ENCODE assay signal across 13 cellular contexts in genomic region chr1:193185206-193185605, GRCh38. TPM values are rescaled to one million over a fixed set of nuclear protein-coding genes. Genes with fewer than 3 reads are reported as not detected.
DNase-seq lines count a peak whose midpoint lies in the region; ATAC-seq and TF ChIP-seq lines count a peak whose summit lies in the region.
"Had no signal": no experiment of that assay in that cellular context is flagged by ENCODE, and none has a peak within 500 bp of the region (broad histone marks: within the 10 kb centered on the region; RNA-seq: fewer than 3 reads in every experiment).

No MANE protein-coding gene starts in this region.

- no peak for TF ChIP-seq CTCF in SU-DHL-6 (IDR thresholded peaks at IDR 0.05; ENCODE audit: insufficient read depth, low read length, poor library complexity, severe bottlenecking)
- TF ChIP-seq CTCF in foreskin fibroblast (IDR thresholded peaks at IDR 0.05; ENCODE audit: low read depth, low read length) = no peak
- no peak for TF ChIP-seq CTCF in stomach (IDR thresholded peaks at IDR 0.05)

- H3K4me3 ChIP-seq in SU-DHL-6 (ENCODE audit: insufficient read depth, low read length, poor library complexity, severe bottlenecking) (no peak overlapping the region), foreskin fibroblast (ENCODE audit: low read depth in 1 of 2, low read length in 2 of 2) (peak overlapping the region; percentile 20 to 48), stomach (peak overlapping the region; percentile 25 to 40 (median 32))
- H3K4me3 ChIP-seq: K562 had no signal

- no peak overlapping the region for H3K27ac Mint-ChIP-seq in activated CD4-positive, alpha-beta T cell treated with anti-CD3 and anti-CD28 coated beads, Interleukin-2, amount 10 ng/mL, durations not matched to agents 24 days and 14 days

- no peaks in the 10 kb centered on the region for H3K9me3 ChIP-seq in SU-DHL-6 (ENCODE audit: insufficient read depth, low read length)
- no peaks in the 10 kb centered on the region for H3K9me3 ChIP-seq in stomach

- TF ChIP-seq POLR2A in stomach (IDR thresholded peaks at IDR 0.05) = no peak

- no peaks in the 10 kb centered on the region for H3K9me2 ChIP-seq in SU-DHL-6 (replicated peaks; ENCODE audit: insufficient read depth, low read length)

- peaks cover 68% of the 10 kb centered on the region for H3K79me2 ChIP-seq in SU-DHL-6 (ENCODE audit: insufficient read depth, low read length)

- no peak overlapping the region for H2AFZ ChIP-seq in SU-DHL-6 (ENCODE audit: low read depth, low read length, severe bottlenecking)

- H4K20me1 ChIP-seq in SU-DHL-6 (ENCODE audit: low read depth, low read length) = 0 out of 2 replicates have a peak, but pooled peaks cover 4% of the 10 kb centered on the region

- H3K27me3 ChIP-seq in SU-DHL-6 (ENCODE audit: low read length) (no peaks in the 10 kb centered on the region), stomach (no peaks in the 10 kb centered on the region)

- no peaks in the 10 kb centered on the region for H3K27me3 Mint-ChIP-seq in activated CD4-positive, alpha-beta T cell treated with anti-CD3 and anti-CD28 coated beads, Interleukin-2, amount 10 ng/mL, durations not matched to agents 24 days and 14 days

- DNase-seq in activated CD4-positive, alpha-beta T cell treated with anti-CD3 and anti-CD28 coated beads, Interleukin-2, amount 10 ng/mL, durations not matched to agents 24 days and 14 days = no peak
- DNase-seq in activated CD4-positive, alpha-beta T cell treated with anti-CD3 and anti-CD28 coated beads, Interleukin-2, amount 50 U/mL, for 48 hours = no peak
- DNase-seq in foreskin fibroblast (no peak), stomach (no peak), NCI-H1048 (lab: John Stamatoyannopoulos, UW) (no peak), NCI-H1436 (lab: John Stamatoyannopoulos, UW) (no peak)
- DNase-seq: AML-193, islet precursor cell had no signal

- peaks cover 17% of the 10 kb centered on the region; the same call in 1 of the 2 replicates for H3F3A ChIP-seq in SU-DHL-6 (ENCODE audit: insufficient read depth)

- H3K4me3 Mint-ChIP-seq in activated CD4-positive, alpha-beta T cell treated with anti-CD3 and anti-CD28 coated beads, Interleukin-2, amount 10 ng/mL, durations not matched to agents 24 days and 14 days = peak overlapping the region; percentile 69

- no peak for TF ChIP-seq EP300 in stomach (IDR thresholded peaks at IDR 0.05)

- peaks cover 11 to 97% (median 50%) of the 10 kb centered on the region in 4 donors for H3K4me1 ChIP-seq in stomach

- no peaks in the 10 kb centered on the region for H3K9me3 Mint-ChIP-seq in activated CD4-positive, alpha-beta T cell treated with anti-CD3 and anti-CD28 coated beads, Interleukin-2, amount 10 ng/mL, durations not matched to agents 24 days and 14 days

- peak overlapping the region; percentile 36 for H3K4me2 ChIP-seq in SU-DHL-6 (ENCODE audit: low read depth, low read length, poor library complexity, severe bottlenecking)

- H3K4me1 Mint-ChIP-seq in activated CD4-positive, alpha-beta T cell treated with anti-CD3 and anti-CD28 coated beads, Interleukin-2, amount 10 ng/mL, durations not matched to agents 24 days and 14 days = peaks cover 27% of the 10 kb centered on the region

- no peaks in the 10 kb centered on the region for H3K36me3 Mint-ChIP-seq in activated CD4-positive, alpha-beta T cell treated with anti-CD3 and anti-CD28 coated beads, Interleukin-2, amount 10 ng/mL, durations not matched to agents 24 days and 14 days (ENCODE audit: low read depth)

- no peak overlapping the region for H3K27ac ChIP-seq in SU-DHL-6 (ENCODE audit: low read depth, low read length)
- H3K27ac ChIP-seq in stomach = peak overlapping the region in 2 of 5 donors; percentile 68 to 71

- intact Hi-C loops in activated CD4-positive, alpha-beta T cell treated with anti-CD3 and anti-CD28 coated beads, Interleukin-2, amount 10 ng/mL, durations not matched to agents 24 days and 14 days (cut with micrococcal nuclease) = loop anchor here (10.0 kb wide), 2 partner anchors 160 to 910 kb away; no protein-coding TSS in a partner anchor
- intact Hi-C loops in stomach (cut with DNase I; ENCODE audit: low total_unique reads) = no loop called here

- WGBS in stomach, 5 donors = 48 to 61% (median 55%) methylated on average over 2 of the region's 2 CpGs

- no peak for ATAC-seq in HG02588 (IDR thresholded peaks at IDR 0.05; ENCODE audit: unreplicated experiment)
- ATAC-seq: esophagus mucosa had no signal

- H3K36me3 ChIP-seq in SU-DHL-6 (ENCODE audit: low read length) = 0 out of 2 replicates have a peak, but pooled peaks cover 3% of the 10 kb centered on the region
- H3K36me3 ChIP-seq in stomach = no peaks in the 10 kb centered on the region

- no peak overlapping the region for H3K9ac ChIP-seq in SU-DHL-6 (ENCODE audit: low read length)

RNA-seq across cellular contexts. Expression of gene B3GALT2, which starts 1.2 kb away (rescaled TPM):
- 0.05 and 0.09 TPM in 2 replicates for total RNA-seq in activated CD4-positive, alpha-beta T cell treated with anti-CD3 and anti-CD28 coated beads, Interleukin-2, amount 10 ng/mL, durations not matched to agents 24 days and 14 days
- 1 to 10 TPM in 1 of 5 donors, under 1 TPM in 3, not detected in 1; 0.14 to 3.1 (median 0.51) TPM for total RNA-seq in stomach
- polyA plus RNA-seq in stomach = 1 to 10 TPM in 1 of 3 donors, under 1 TPM in 2; 0.13 to 1.4 (median 0.37) TPM
- total RNA-seq: K562, pulmonary artery endothelial cell had no signal
